In genomic region chr16:24129412-24129918, GRCh38 we compare ENCODE assay signal across 22 cellular contexts.
"Had no signal": no experiment of that assay in that cellular context is flagged by ENCODE, and none has a peak within 500 bp of the region (broad histone marks: within the 10 kb centered on the region; RNA-seq: fewer than 3 reads in every experiment).

No MANE protein-coding gene starts in this region.

- H3K27ac Mint-ChIP-seq: dendritic cell treated with granulocyte-macrophage colony-stimulating factor and Interleukin-4, amounts not matched to agents 40 ng/mL and 50 ng/mL, for 4 days had no signal

- H3K4me1 ChIP-seq: colonic mucosa, esophagus muscularis mucosa, foreskin keratinocyte, gastrocnemius medialis, heart right ventricle, left lung, lower lobe of right lung had no signal

- H3K9me3 ChIP-seq: colonic mucosa, esophagus muscularis mucosa, gastrocnemius medialis, heart right ventricle, left lung, lower lobe of right lung had no signal

- FAIRE-seq: endothelial cell of umbilical vein, islet of Langerhans, keratinocyte had no signal

- H3K9me3 Mint-ChIP-seq: dendritic cell treated with granulocyte-macrophage colony-stimulating factor and Interleukin-4, amounts not matched to agents 40 ng/mL and 50 ng/mL, for 4 days had no signal

- H3K27me3 ChIP-seq: colonic mucosa, esophagus muscularis mucosa, foreskin keratinocyte, gastrocnemius medialis, left lung had no signal

- H3K4me3 ChIP-seq: colonic mucosa, esophagus muscularis mucosa, gastrocnemius medialis, heart right ventricle, left lung, lower lobe of right lung had no signal

- H3K36me3 ChIP-seq: colonic mucosa, esophagus muscularis mucosa, gastrocnemius medialis had no signal

- DNase-seq: colonic mucosa; cortex of kidney; effector CD4-positive, alpha-beta T cell; effector memory CD4-positive, alpha-beta T cell; foreskin keratinocyte; gastrocnemius medialis; glutamatergic neuron; head of caudate nucleus; heart right ventricle; hippocampal formation; left cardiac atrium; left lung; left ventricle myocardium superior; lower lobe of right lung; mesendoderm; midbrain; naive thymus-derived CD4-positive, alpha-beta T cell had no signal

- H3K27me3 Mint-ChIP-seq: dendritic cell treated with granulocyte-macrophage colony-stimulating factor and Interleukin-4, amounts not matched to agents 40 ng/mL and 50 ng/mL, for 4 days; naive thymus-derived CD4-positive, alpha-beta T cell had no signal

- H3K27ac ChIP-seq: colonic mucosa, esophagus muscularis mucosa, foreskin keratinocyte, gastrocnemius medialis, heart right ventricle, left lung, lower lobe of right lung had no signal

- H3K4me3 Mint-ChIP-seq: dendritic cell treated with granulocyte-macrophage colony-stimulating factor and Interleukin-4, amounts not matched to agents 40 ng/mL and 50 ng/mL, for 4 days; naive thymus-derived CD4-positive, alpha-beta T cell had no signal

- ATAC-seq: foreskin keratinocyte; gastrocnemius medialis; heart right ventricle; left cardiac atrium; left lung; left ventricle myocardium superior; lower lobe of right lung; naive thymus-derived CD4-positive, alpha-beta T cell had no signal
